13 cellular contexts compared by ENCODE assay signal in the genomic region with DNA sequence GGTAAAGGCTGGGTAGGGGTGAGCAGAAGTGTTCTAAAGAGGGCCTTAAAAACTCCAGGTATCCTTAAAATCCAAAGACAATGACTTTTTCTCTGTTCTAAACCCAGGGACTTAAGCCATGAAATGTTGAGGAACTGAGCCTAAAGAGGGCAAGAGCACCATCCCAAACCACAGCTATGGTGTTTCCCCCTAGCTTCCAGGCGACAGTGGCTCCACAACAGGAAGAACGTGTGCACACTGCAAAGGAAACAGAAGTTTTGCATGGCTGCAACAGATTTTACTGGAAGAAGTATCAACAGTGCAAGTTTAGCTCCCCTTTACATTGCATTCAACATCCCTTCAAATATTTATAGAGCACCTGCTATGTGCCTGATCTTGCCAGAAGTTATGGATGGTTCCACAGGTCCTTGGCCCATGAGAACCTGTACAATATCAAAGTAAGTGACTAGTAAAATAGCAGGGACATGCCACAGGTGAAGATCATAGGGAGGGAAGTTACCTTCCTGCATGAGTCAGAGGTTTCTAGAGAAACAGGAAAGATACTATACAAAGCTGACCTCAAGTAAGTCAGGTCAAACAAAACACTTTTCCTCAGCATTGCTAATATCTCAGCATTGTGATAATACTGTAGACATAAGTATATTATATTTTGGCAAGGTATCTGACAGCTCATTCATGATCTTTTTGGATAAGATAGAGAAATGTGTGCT. TPM values are rescaled to one million over a fixed set of nuclear protein-coding genes. Genes with fewer than 3 reads are reported as not detected.
DNase-seq lines count a peak whose midpoint lies in the region; ATAC-seq and TF ChIP-seq lines count a peak whose summit lies in the region.
"Had no signal": no experiment of that assay in that cellular context is flagged by ENCODE, and none has a peak within 500 bp of the region (broad histone marks: within the 10 kb centered on the region; RNA-seq: fewer than 3 reads in every experiment).

No MANE protein-coding gene starts in this region.

- ATAC-seq in GM21619 (IDR thresholded peaks at IDR 0.05; ENCODE audit: unreplicated experiment): peak; percentile 69
- ATAC-seq in HG03520 (IDR thresholded peaks at IDR 0.05; ENCODE audit: unreplicated experiment): peak; percentile 55
- ATAC-seq in mucosa of descending colon: peak; percentile 19

- H3K4me1 ChIP-seq in mucosa of descending colon (ENCODE audit: low read depth): no peaks in the 10 kb centered on the region

- H3K36me3 Mint-ChIP-seq in activated naive CD4-positive, alpha-beta T cell treated with anti-CD3 and anti-CD28 coated beads for 36 hours (ENCODE audit: low read depth): peaks cover 4% of the 10 kb centered on the region

- no peaks in the 10 kb centered on the region for H3K36me3 ChIP-seq in mucosa of descending colon (ENCODE audit: low read depth)
- H3K36me3 ChIP-seq: brain microvascular endothelial cell, esophagus squamous epithelium had no signal

- H3K9me3 Mint-ChIP-seq in activated naive CD4-positive, alpha-beta T cell treated with anti-CD3 and anti-CD28 coated beads for 36 hours: peaks cover 6% of the 10 kb centered on the region

- TF ChIP-seq CTCF in mucosa of descending colon (IDR thresholded peaks at IDR 0.05): no peak

- CTCF ChIA-PET in activated naive CD4-positive, alpha-beta T cell treated with anti-CD3 and anti-CD28 coated beads for 36 hours (lab: Charles Lee): interaction anchor here (0.8 to 2.5 kb wide), 5 partner anchors 9 to 86 kb away, joined by 3 to 14 read pairs (median 4); partner anchors contain the start of gene KCTD12

- peak; percentile 15 for DNase-seq in activated naive CD4-positive, alpha-beta T cell treated with anti-CD3 and anti-CD28 coated beads for 36 hours
- DNase-seq in activated naive CD4-positive, alpha-beta T cell treated with anti-CD3 and anti-CD28 coated beads, Interleukin-2, amount 50 U/mL, for 16 hours: no peak
- DNase-seq in mucosa of descending colon (no peak), RKO (ENCODE audit: low spot score) (no peak), putamen (ENCODE audit: low spot score) (no peak), NCI-H1694 (lab: John Stamatoyannopoulos, UW) (no peak)
- DNase-seq: activated T-cell treated with anti-CD3 and anti-CD28 coated beads, Interleukin-2, amount 50 U/mL, for 24 hours; brain microvascular endothelial cell; esophagus squamous epithelium; NCI-H1092 had no signal

- no peak overlapping the region for H3K27ac Mint-ChIP-seq in activated naive CD4-positive, alpha-beta T cell treated with anti-CD3 and anti-CD28 coated beads for 36 hours
- H3K27ac Mint-ChIP-seq: activated T-cell treated with anti-CD3 and anti-CD28 coated beads, Interleukin-2, amount 50 U/mL, for 24 hours had no signal

- H3K4me3 ChIP-seq in mucosa of descending colon: no peak overlapping the region
- H3K4me3 ChIP-seq: esophagus squamous epithelium, skin epidermis had no signal

- no peaks in the 10 kb centered on the region for H3K27me3 Mint-ChIP-seq in activated naive CD4-positive, alpha-beta T cell treated with anti-CD3 and anti-CD28 coated beads for 36 hours (ENCODE audit: low read depth)

- H3K9me3 ChIP-seq in mucosa of descending colon: peaks cover 6% of the 10 kb centered on the region

- peaks cover 16% of the 10 kb centered on the region for H3K4me1 Mint-ChIP-seq in activated naive CD4-positive, alpha-beta T cell treated with anti-CD3 and anti-CD28 coated beads for 36 hours (ENCODE audit: low read depth)

- intact Hi-C loops in activated naive CD4-positive, alpha-beta T cell treated with anti-CD3 and anti-CD28 coated beads for 36 hours (cut with micrococcal nuclease): loop anchor here (1.0 kb wide), 1 partner anchor 66 kb away; no protein-coding TSS in a partner anchor
- intact Hi-C loops in mucosa of descending colon (cut with DNase I, micrococcal nuclease): no loop called here

- H3K4me3 Mint-ChIP-seq in activated naive CD4-positive, alpha-beta T cell treated with anti-CD3 and anti-CD28 coated beads for 36 hours: no peak overlapping the region
- H3K4me3 Mint-ChIP-seq: activated T-cell treated with anti-CD3 and anti-CD28 coated beads, Interleukin-2, amount 50 U/mL, for 24 hours had no signal

RNA-seq across cellular contexts. Expression of gene KCTD12, which starts 8.4 kb away (rescaled TPM):
- 1 to 10 TPM; 6.2 to 6.4 TPM for total RNA-seq in activated naive CD4-positive, alpha-beta T cell treated with anti-CD3 and anti-CD28 coated beads for 36 hours
- 10 to 100 TPM; 26.2 to 62.4 (median 62.0) TPM for total RNA-seq in mucosa of descending colon

RNA-seq across cellular contexts. Expression of gene ACOD1, which starts 53.8 kb away (rescaled TPM):
- total RNA-seq in activated naive CD4-positive, alpha-beta T cell treated with anti-CD3 and anti-CD28 coated beads for 36 hours: not detected
- not detected for total RNA-seq in mucosa of descending colon
- total RNA-seq: esophagus squamous epithelium had no signal

Comparison
In these comparisons a context has a peak if more than half of its experiments do, and no peak if none do; other contexts are left out.
1. ATAC-seq: peak in every context shown above with its lines; median percentile 69 in GM21619; 55 in HG03520; 19 in mucosa of descending colon.